In genomic region chr4:75531536-75532143, GRCh38 we compare ENCODE assay signal across 1 cellular context. TPM values are rescaled to one million over a fixed set of nuclear protein-coding genes. Genes with fewer than 3 reads are reported as not detected.
"Had no signal": no experiment of that assay in that cellular context is flagged by ENCODE, and none has a peak within 500 bp of the region (broad histone marks: within the 10 kb centered on the region; RNA-seq: fewer than 3 reads in every experiment).

No MANE protein-coding gene starts in this region.

RNA-seq across cellular contexts. Expression of gene ODAPH, which starts 24.2 kb away (rescaled TPM):
- total RNA-seq: G401 had no signal
